ENCODE assay signal across 1 cellular context in genomic region chr3:167885277-167885676, GRCh38.
TF ChIP-seq lines count a peak whose summit lies in the region.

No MANE protein-coding gene starts in this region.

TF ChIP-seq in GM23338, 12 proteins besides CTCF, POLR2A, EP300 and RAD21 (continued from another document):
- TF ChIP-seq, protein P1, sequence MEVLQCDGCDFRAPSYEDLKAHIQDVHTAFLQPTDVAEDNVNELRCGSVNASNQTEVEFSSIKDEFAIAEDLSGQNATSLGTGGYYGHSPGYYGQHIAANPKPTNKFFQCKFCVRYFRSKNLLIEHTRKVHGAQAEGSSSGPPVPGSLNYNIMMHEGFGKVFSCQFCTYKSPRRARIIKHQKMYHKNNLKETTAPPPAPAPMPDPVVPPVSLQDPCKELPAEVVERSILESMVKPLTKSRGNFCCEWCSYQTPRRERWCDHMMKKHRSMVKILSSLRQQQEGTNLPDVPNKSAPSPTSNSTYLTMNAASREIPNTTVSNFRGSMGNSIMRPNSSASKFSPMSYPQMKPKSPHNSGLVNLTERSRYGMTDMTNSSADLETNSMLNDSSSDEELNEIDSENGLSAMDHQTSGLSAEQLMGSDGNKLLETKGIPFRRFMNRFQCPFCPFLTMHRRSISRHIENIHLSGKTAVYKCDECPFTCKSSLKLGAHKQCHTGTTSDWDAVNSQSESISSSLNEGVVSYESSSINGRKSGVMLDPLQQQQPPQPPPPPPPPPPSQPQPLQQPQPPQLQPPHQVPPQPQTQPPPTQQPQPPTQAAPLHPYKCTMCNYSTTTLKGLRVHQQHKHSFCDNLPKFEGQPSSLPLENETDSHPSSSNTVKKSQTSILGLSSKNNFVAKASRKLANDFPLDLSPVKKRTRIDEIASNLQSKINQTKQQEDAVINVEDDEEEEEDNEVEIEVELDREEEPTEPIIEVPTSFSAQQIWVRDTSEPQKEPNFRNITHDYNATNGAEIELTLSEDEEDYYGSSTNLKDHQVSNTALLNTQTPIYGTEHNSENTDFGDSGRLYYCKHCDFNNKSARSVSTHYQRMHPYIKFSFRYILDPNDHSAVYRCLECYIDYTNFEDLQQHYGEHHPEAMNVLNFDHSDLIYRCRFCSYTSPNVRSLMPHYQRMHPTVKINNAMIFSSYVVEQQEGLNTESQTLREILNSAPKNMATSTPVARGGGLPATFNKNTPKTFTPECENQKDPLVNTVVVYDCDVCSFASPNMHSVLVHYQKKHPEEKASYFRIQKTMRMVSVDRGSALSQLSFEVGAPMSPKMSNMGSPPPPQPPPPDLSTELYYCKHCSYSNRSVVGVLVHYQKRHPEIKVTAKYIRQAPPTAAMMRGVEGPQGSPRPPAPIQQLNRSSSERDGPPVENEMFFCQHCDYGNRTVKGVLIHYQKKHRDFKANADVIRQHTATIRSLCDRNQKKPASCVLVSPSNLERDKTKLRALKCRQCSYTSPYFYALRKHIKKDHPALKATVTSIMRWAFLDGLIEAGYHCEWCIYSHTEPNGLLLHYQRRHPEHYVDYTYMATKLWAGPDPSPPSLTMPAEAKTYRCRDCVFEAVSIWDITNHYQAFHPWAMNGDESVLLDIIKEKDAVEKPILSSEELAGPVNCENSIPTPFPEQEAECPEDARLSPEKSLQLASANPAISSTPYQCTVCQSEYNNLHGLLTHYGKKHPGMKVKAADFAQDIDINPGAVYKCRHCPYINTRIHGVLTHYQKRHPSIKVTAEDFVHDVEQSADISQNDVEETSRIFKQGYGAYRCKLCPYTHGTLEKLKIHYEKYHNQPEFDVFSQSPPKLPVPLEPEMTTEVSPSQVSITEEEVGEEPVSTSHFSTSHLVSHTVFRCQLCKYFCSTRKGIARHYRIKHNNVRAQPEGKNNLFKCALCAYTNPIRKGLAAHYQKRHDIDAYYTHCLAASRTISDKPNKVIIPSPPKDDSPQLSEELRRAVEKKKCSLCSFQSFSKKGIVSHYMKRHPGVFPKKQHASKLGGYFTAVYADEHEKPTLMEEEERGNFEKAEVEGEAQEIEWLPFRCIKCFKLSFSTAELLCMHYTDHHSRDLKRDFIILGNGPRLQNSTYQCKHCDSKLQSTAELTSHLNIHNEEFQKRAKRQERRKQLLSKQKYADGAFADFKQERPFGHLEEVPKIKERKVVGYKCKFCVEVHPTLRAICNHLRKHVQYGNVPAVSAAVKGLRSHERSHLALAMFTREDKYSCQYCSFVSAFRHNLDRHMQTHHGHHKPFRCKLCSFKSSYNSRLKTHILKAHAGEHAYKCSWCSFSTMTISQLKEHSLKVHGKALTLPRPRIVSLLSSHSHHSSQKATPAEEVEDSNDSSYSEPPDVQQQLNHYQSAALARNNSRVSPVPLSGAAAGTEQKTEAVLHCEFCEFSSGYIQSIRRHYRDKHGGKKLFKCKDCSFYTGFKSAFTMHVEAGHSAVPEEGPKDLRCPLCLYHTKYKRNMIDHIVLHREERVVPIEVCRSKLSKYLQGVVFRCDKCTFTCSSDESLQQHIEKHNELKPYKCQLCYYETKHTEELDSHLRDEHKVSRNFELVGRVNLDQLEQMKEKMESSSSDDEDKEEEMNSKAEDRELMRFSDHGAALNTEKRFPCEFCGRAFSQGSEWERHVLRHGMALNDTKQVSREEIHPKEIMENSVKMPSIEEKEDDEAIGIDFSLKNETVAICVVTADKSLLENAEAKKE (CRISPR knock-in tag; IDR thresholded peaks at IDR 0.05): no peak
- TF ChIP-seq ZNF114 (CRISPR knock-in tag; IDR thresholded peaks at IDR 0.05) (no peak), STAT1 (IDR thresholded peaks at IDR 0.05; ENCODE audit: unreplicated experiment) (no peak), EZH2phosphoT487 (IDR thresholded peaks at IDR 0.05; ENCODE audit: unreplicated experiment) (no peak), NANOG (IDR thresholded peaks at IDR 0.05; ENCODE audit: borderline replicate concordance) (no peak), ZNF331 (CRISPR knock-in tag; IDR thresholded peaks at IDR 0.05; ENCODE audit: low read depth) (no peak), POLR2AphosphoS5 (IDR thresholded peaks at IDR 0.05; ENCODE audit: low read depth) (no peak), EZH2 (IDR thresholded peaks at IDR 0.05; ENCODE audit: low read depth, unreplicated experiment) (no peak), CREB1 (CRISPR knock-in tag; IDR thresholded peaks at IDR 0.05; ENCODE audit: low read depth) (no peak)
- TF ChIP-seq, protein P2, sequence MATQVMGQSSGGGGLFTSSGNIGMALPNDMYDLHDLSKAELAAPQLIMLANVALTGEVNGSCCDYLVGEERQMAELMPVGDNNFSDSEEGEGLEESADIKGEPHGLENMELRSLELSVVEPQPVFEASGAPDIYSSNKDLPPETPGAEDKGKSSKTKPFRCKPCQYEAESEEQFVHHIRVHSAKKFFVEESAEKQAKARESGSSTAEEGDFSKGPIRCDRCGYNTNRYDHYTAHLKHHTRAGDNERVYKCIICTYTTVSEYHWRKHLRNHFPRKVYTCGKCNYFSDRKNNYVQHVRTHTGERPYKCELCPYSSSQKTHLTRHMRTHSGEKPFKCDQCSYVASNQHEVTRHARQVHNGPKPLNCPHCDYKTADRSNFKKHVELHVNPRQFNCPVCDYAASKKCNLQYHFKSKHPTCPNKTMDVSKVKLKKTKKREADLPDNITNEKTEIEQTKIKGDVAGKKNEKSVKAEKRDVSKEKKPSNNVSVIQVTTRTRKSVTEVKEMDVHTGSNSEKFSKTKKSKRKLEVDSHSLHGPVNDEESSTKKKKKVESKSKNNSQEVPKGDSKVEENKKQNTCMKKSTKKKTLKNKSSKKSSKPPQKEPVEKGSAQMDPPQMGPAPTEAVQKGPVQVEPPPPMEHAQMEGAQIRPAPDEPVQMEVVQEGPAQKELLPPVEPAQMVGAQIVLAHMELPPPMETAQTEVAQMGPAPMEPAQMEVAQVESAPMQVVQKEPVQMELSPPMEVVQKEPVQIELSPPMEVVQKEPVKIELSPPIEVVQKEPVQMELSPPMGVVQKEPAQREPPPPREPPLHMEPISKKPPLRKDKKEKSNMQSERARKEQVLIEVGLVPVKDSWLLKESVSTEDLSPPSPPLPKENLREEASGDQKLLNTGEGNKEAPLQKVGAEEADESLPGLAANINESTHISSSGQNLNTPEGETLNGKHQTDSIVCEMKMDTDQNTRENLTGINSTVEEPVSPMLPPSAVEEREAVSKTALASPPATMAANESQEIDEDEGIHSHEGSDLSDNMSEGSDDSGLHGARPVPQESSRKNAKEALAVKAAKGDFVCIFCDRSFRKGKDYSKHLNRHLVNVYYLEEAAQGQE (IDR thresholded peaks at IDR 0.05; ENCODE audit: unreplicated experiment): no peak
- TF ChIP-seq, protein P3, sequence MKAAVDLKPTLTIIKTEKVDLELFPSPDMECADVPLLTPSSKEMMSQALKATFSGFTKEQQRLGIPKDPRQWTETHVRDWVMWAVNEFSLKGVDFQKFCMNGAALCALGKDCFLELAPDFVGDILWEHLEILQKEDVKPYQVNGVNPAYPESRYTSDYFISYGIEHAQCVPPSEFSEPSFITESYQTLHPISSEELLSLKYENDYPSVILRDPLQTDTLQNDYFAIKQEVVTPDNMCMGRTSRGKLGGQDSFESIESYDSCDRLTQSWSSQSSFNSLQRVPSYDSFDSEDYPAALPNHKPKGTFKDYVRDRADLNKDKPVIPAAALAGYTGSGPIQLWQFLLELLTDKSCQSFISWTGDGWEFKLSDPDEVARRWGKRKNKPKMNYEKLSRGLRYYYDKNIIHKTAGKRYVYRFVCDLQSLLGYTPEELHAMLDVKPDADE (IDR thresholded peaks at IDR 0.05): no peak
TF ChIP-seq in GM23338: peak in this region for 0.
